16 cellular contexts compared by ENCODE assay signal in genomic region chr18:58870130-58870529, GRCh38. TPM values are rescaled to one million over a fixed set of nuclear protein-coding genes. Genes with fewer than 3 reads are reported as not detected.
DNase-seq lines count a peak whose midpoint lies in the region; ATAC-seq lines count a peak whose summit lies in the region.
"Had no signal": no experiment of that assay in that cellular context is flagged by ENCODE, and none has a peak within 500 bp of the region (broad histone marks: within the 10 kb centered on the region; RNA-seq: fewer than 3 reads in every experiment).

No MANE protein-coding gene starts in this region.

- no peak for ATAC-seq in stimulated activated naive B cell treated with anti-CD40 and anti-IgM and Interleukin-4, amounts not matched to agents 10 μg/mL and 1 μg/mL and 100 μg/mL, for 72 hours (replicated peaks)
- no peak for ATAC-seq in esophagus mucosa
- ATAC-seq: natural killer cell had no signal

- peaks cover 26 to 29% of the 10 kb centered on the region in 2 donors for H3K4me1 Mint-ChIP-seq in stimulated activated naive B cell treated with anti-CD40 and anti-IgM and Interleukin-4, amounts not matched to agents 10 μg/mL and 1 μg/mL and 100 μg/mL, for 72 hours
- H3K4me1 Mint-ChIP-seq: activated CD4-positive, alpha-beta T cell treated with anti-CD3 and anti-CD28 coated beads, Interleukin-2, amount 10 ng/mL, durations not matched to agents 7 days and 5 days; natural killer cell had no signal

- peaks cover 0 to 4% of the 10 kb centered on the region in 2 donors for H3K9me3 Mint-ChIP-seq in stimulated activated naive B cell treated with anti-CD40 and anti-IgM and Interleukin-4, amounts not matched to agents 10 μg/mL and 1 μg/mL and 100 μg/mL, for 72 hours
- H3K9me3 Mint-ChIP-seq: activated CD4-positive, alpha-beta T cell treated with anti-CD3 and anti-CD28 coated beads, Interleukin-2, amount 10 ng/mL, durations not matched to agents 7 days and 5 days; activated T-cell treated with anti-CD3 and anti-CD28 coated beads, Interleukin-2, amount 50 U/mL, for 24 hours; natural killer cell had no signal

- H3K4me3 Mint-ChIP-seq in stimulated activated naive B cell treated with anti-CD40 and anti-IgM and Interleukin-4, amounts not matched to agents 10 μg/mL and 1 μg/mL and 100 μg/mL, for 72 hours: no peak overlapping the region
- H3K4me3 Mint-ChIP-seq: activated CD4-positive, alpha-beta T cell treated with anti-CD3 and anti-CD28 coated beads, Interleukin-2, amount 10 ng/mL, durations not matched to agents 7 days and 5 days; activated T-cell treated with anti-CD3 and anti-CD28 coated beads, Interleukin-2, amount 50 U/mL, for 24 hours; natural killer cell had no signal

- DNase-seq in ELR (ENCODE audit: low read depth) (peak; percentile 43), amniotic epithelial cell (ENCODE audit: low read depth) (peak; percentile 54), islet precursor cell (peak; percentile 83), NCI-H82 treated with DMSO at 0.1 percent for 48 hours (lab: John Stamatoyannopoulos, UW; ENCODE audit: unreplicated experiment) (no peak), midbrain (lab: John Stamatoyannopoulos, UW) (no peak), NCI-H1694 treated with DMSO at 0.1 percent for 48 hours (lab: John Stamatoyannopoulos, UW) (no peak)
- no peak for DNase-seq in stimulated activated naive B cell treated with anti-CD40 and anti-IgM and Interleukin-4, amounts not matched to agents 10 μg/mL and 1 μg/mL and 100 μg/mL, for 72 hours
- DNase-seq: activated CD4-positive, alpha-beta T cell treated with anti-CD3 and anti-CD28 coated beads, Interleukin-2, amount 10 ng/mL, durations not matched to agents 7 days and 5 days; activated T-cell treated with anti-CD3 and anti-CD28 coated beads, Interleukin-2, amount 50 U/mL, for 24 hours; BE2C; natural killer cell; NCI-H1092; retina; SHP77 treated with DMSO at 0.1 percent for 48 hours; stimulated activated CD4-positive, alpha-beta T cell treated with anti-CD3 and anti-CD28 coated beads, Interleukin-4, amount 100 ng/mL, for 1 hour had no signal

- no peaks in the 10 kb centered on the region for H3K27me3 Mint-ChIP-seq in stimulated activated naive B cell treated with anti-CD40 and anti-IgM and Interleukin-4, amounts not matched to agents 10 μg/mL and 1 μg/mL and 100 μg/mL, for 72 hours

- peak overlapping the region; percentile 48 for H3K27ac Mint-ChIP-seq in stimulated activated naive B cell treated with anti-CD40 and anti-IgM and Interleukin-4, amounts not matched to agents 10 μg/mL and 1 μg/mL and 100 μg/mL, for 72 hours
- H3K27ac Mint-ChIP-seq: activated CD4-positive, alpha-beta T cell treated with anti-CD3 and anti-CD28 coated beads, Interleukin-2, amount 10 ng/mL, durations not matched to agents 7 days and 5 days; activated T-cell treated with anti-CD3 and anti-CD28 coated beads, Interleukin-2, amount 50 U/mL, for 24 hours; natural killer cell had no signal

- peaks cover 56 to 80% of the 10 kb centered on the region in 2 donors for H3K36me3 Mint-ChIP-seq in stimulated activated naive B cell treated with anti-CD40 and anti-IgM and Interleukin-4, amounts not matched to agents 10 μg/mL and 1 μg/mL and 100 μg/mL, for 72 hours
- H3K36me3 Mint-ChIP-seq: natural killer cell had no signal

RNA-seq across cellular contexts. Expression of gene ZNF532, which starts 5.5 kb away (rescaled TPM):
- total RNA-seq in esophagus mucosa: 28.3 TPM

Comparison
In these comparisons a context has a peak if more than half of its experiments do, and no peak if none do; other contexts are left out.
1. DNase-seq: peak in ELR (single experiment), amniotic epithelial cell (single experiment) and islet precursor cell (single experiment); none in stimulated activated naive B cell treated with anti-CD40 and anti-IgM and Interleukin-4, amounts not matched to agents 10 μg/mL and 1 μg/mL and 100 μg/mL, for 72 hours (single experiment), NCI-H82 treated with DMSO at 0.1 percent for 48 hours (single experiment), midbrain (single experiment) and NCI-H1694 treated with DMSO at 0.1 percent for 48 hours (single experiment).